ENCODE assay signal across 11 cellular contexts in the genomic region with DNA sequence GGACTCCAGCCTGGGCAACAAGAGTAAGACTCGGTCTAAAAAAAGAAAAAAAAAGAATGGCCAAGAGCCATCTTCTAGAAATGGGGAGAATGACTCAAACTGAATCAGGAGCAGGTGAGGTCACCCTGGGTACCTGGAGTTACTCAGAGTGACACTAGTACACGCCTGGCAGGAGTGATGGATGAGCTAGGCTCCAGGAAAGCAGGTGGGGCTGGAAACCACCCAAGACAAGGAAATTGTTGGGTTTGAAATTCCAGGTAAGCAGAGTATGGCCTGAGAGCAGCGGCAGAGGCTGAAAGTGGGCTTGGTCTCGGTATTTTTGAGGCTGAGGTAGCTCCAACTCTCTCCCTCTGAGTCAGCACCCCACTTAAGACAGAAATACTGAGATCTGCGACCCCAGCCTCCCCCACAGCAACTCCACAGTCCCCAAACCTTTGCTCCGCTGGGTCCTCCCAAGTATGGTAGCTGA. TPM values are rescaled to one million over a fixed set of nuclear protein-coding genes. Genes with fewer than 3 reads are reported as not detected.
DNase-seq lines count a peak whose midpoint lies in the region; FAIRE-seq and TF ChIP-seq lines count a peak whose summit lies in the region.
"Had no signal": no experiment of that assay in that cellular context is flagged by ENCODE, and none has a peak within 500 bp of the region (broad histone marks: within the 10 kb centered on the region; RNA-seq: fewer than 3 reads in every experiment).

No MANE protein-coding gene starts in this region.

- no peak for TF ChIP-seq CTCF in kidney (IDR thresholded peaks at IDR 0.05; ENCODE audit: borderline replicate concordance, extremely low read depth, insufficient read depth)
- no peak for TF ChIP-seq CTCF in GM10248 (IDR thresholded peaks at IDR 0.05; ENCODE audit: control extremely low read depth, extremely low read depth, low read depth, missing control alignments)

- intact Hi-C loops in kidney (cut with DNase I) = no loop called here

- H3K9me3 ChIP-seq in kidney (ENCODE audit: control insufficient read depth in 1 of 2, low read length in 2 of 2) (no peaks in the 10 kb centered on the region), thymus (ENCODE audit: control insufficient read depth) (no peaks in the 10 kb centered on the region)
- H3K9me3 ChIP-seq: lower lobe of right lung had no signal

- H3K27me3 ChIP-seq in thymus (ENCODE audit: control insufficient read depth, insufficient read depth) = no peaks in the 10 kb centered on the region

- no peak for FAIRE-seq in kidney (lab: Jason Lieb, UNC)
- FAIRE-seq: TTC549 had no signal

- H3K4me3 ChIP-seq in kidney (ENCODE audit: low read length in 2 of 2) (no peak overlapping the region), thymus (ENCODE audit: low read length) (no peak overlapping the region)
- H3K4me3 ChIP-seq: lower lobe of right lung had no signal

- DNase-seq in activated T-cell treated with anti-CD3 and anti-CD28 coated beads for 24 hours (ENCODE audit: low read depth) (peak; percentile 60), activated T-cell treated with anti-CD3 and anti-CD28 coated beads for 4 hours (no peak), activated T-cell treated with anti-CD3 and anti-CD28 coated beads for 48 hours (ENCODE audit: low read depth) (peak; percentile 58), kidney (peak; percentile 78), G401 (ENCODE audit: low spot score) (no peak), GM10248 (ENCODE audit: extremely low spot score) (no peak), NOMO-1 treated with dmso at 0.1 percent for 144 hours (lab: John Stamatoyannopoulos, UW; ENCODE audit: unreplicated experiment) (no peak)
- DNase-seq: lower lobe of right lung, NCI-H1694 treated with DMSO at 0.1 percent for 48 hours had no signal

- in situ Hi-C loops in G401 (cut with HindIII; ENCODE audit: low sequenced_read_pairs) = no loop called here

- H3K27ac ChIP-seq in kidney (ENCODE audit: low read depth in 2 of 2, low read length in 2 of 2) (peak overlapping the region in 1 of 2 donors; percentile 57), thymus (ENCODE audit: low read depth) (peak overlapping the region; percentile 68)
- H3K27ac ChIP-seq: lower lobe of right lung had no signal

- POLR2A ChIA-PET in GM10248 (lab: Yijun Ruan, JAX) = interaction anchor here (1.2 to 6.5 kb wide), 2 partner anchors 17 to 40 kb away, joined by 3 to 86 read pairs; a partner anchor contains a TSS

- H3K36me3 ChIP-seq in kidney (ENCODE audit: control insufficient read depth in 1 of 2, insufficient read depth in 2 of 2, low read length in 2 of 2) = no peaks in the 10 kb centered on the region
- no peaks in the 10 kb centered on the region for H3K36me3 ChIP-seq in thymus (ENCODE audit: control insufficient read depth, insufficient read depth)
- H3K36me3 ChIP-seq: lower lobe of right lung had no signal

- H3K4me1 ChIP-seq in kidney (ENCODE audit: control insufficient read depth in 1 of 2, insufficient read depth in 1 of 2, low read depth in 1 of 2, low read length in 2 of 2) = peaks cover 0 to 3% of the 10 kb centered on the region in 2 donors
- peaks cover 38% of the 10 kb centered on the region for H3K4me1 ChIP-seq in thymus (ENCODE audit: control insufficient read depth, insufficient read depth, low read length)

- 86% methylated on average over 6 of the region's 6 CpGs for WGBS in thymus

- CTCF ChIA-PET in GM10248 (lab: Yijun Ruan, JAX) = interaction anchor here (1.1 to 6.1 kb wide), 12 partner anchors 9 to 160 kb away, joined by 3 to 54 read pairs (median 4); a partner anchor contains a TSS

- peak overlapping the region in 1 of 2 donors; percentile 46 for H3K9ac ChIP-seq in kidney (ENCODE audit: low read length in 2 of 2)

RNA-seq across cellular contexts. Expression of a gene that starts 18.5 kb away (rescaled TPM):
- 292 TPM for total RNA-seq in kidney
- polyA plus RNA-seq in kidney (ENCODE audit: insufficient read depth, low read depth, low replicate concordance) = 96.9 TPM
- polyA plus RNA-seq in thymus = 628 TPM
- total RNA-seq in G401 (2014; rRNA removed; shearing (Covaris generic)) = 192 and 262 TPM in 2 replicates

Comparison
In these comparisons a context has a peak if more than half of its experiments do, and no peak if none do; other contexts are left out.
1. DNase-seq: peak in activated T-cell treated with anti-CD3 and anti-CD28 coated beads for 24 hours (single experiment), activated T-cell treated with anti-CD3 and anti-CD28 coated beads for 48 hours (single experiment) and kidney (single experiment); none in activated T-cell treated with anti-CD3 and anti-CD28 coated beads for 4 hours (single experiment), G401 (single experiment), GM10248 (single experiment) and NOMO-1 treated with dmso at 0.1 percent for 144 hours (single experiment).